In genomic region chr22:31094741-31095140, GRCh38 we compare ENCODE assay signal across 19 cellular contexts. TPM values are rescaled to one million over a fixed set of nuclear protein-coding genes. Genes with fewer than 3 reads are reported as not detected.
DNase-seq lines count a peak whose midpoint lies in the region; ATAC-seq and TF ChIP-seq lines count a peak whose summit lies in the region.
"Had no signal": no experiment of that assay in that cellular context is flagged by ENCODE, and none has a peak within 500 bp of the region (broad histone marks: within the 10 kb centered on the region; RNA-seq: fewer than 3 reads in every experiment).

No MANE protein-coding gene starts in this region.

- ATAC-seq in Right ventricle myocardium inferior: no peak
- no peak for ATAC-seq in Right ventricle myocardium superior (ENCODE audit: poor library complexity)
- no peak for ATAC-seq in psoas muscle
- no peak for ATAC-seq in thoracic aorta (ENCODE audit: insufficient number of reproducible peaks, low FRiP score, low read depth)
- no peak for ATAC-seq in HG03432 (IDR thresholded peaks at IDR 0.05; ENCODE audit: unreplicated experiment)

- DNase-seq in Right ventricle myocardium inferior (ENCODE audit: missing footprints) (peak; percentile 53), Right ventricle myocardium superior (no peak), coronary artery (ENCODE audit: low spot score) (no peak), psoas muscle (no peak), thoracic aorta (ENCODE audit: low spot score) (no peak), NCI-H1092 treated with DMSO at 0.1 percent for 48 hours (lab: John Stamatoyannopoulos, UW) (no peak), activated gamma-delta T cell (lab: John Stamatoyannopoulos, UW) (no peak)
- DNase-seq: Caco-2; CD4-positive, alpha-beta memory T cell; DMS153; Karpas-422; NCI-H1417; NCI-H187; NCI-H2107; NCI-H69 had no signal

- H3K4me1 ChIP-seq in psoas muscle (peaks cover 54% of the 10 kb centered on the region), thoracic aorta (ENCODE audit: control insufficient read depth in 1 of 2, low read depth in 2 of 2) (peaks cover 28 to 95% of the 10 kb centered on the region in 2 donors)
- H3K4me1 ChIP-seq: Caco-2 had no signal

- peaks cover 0 to 85% of the 10 kb centered on the region in 2 donors for H3K36me3 ChIP-seq in psoas muscle (ENCODE audit: insufficient read depth in 1 of 2, low read depth in 1 of 2)
- peaks cover 80% of the 10 kb centered on the region for H3K36me3 ChIP-seq in thoracic aorta

- intact Hi-C loops in Right ventricle myocardium inferior (cut with DNase I) (loop anchor here (2.0 kb wide), 1 partner anchor 24 kb away; no protein-coding TSS in a partner anchor), Right ventricle myocardium superior (cut with DNase I) (no loop called here), psoas muscle (cut with DNase I) (loop anchor here in 1 of 2 donors (5.0 kb wide), 1 partner anchor 138 kb away; no protein-coding TSS in a partner anchor)

- H3K9me3 ChIP-seq in psoas muscle (no peaks in the 10 kb centered on the region), thoracic aorta (no peaks in the 10 kb centered on the region)
- H3K9me3 ChIP-seq: BLaER1 treated with 17β-estradiol and CSF1 and Interleukin-3, amounts not matched to agents 10 nM and 100 nM; Caco-2 had no signal

- H3K27me3 ChIP-seq in psoas muscle (ENCODE audit: insufficient read depth in 3 of 3, low read length in 2 of 3) (no peaks in the 10 kb centered on the region), thoracic aorta (replicated peaks; ENCODE audit: insufficient read depth) (no peaks in the 10 kb centered on the region)
- H3K27me3 ChIP-seq: BLaER1 treated with 17β-estradiol and CSF1 and Interleukin-3, amounts not matched to agents 10 nM and 100 nM had no signal

- peak overlapping the region; percentile 50 to 73 for H3K27ac ChIP-seq in coronary artery
- H3K27ac ChIP-seq in psoas muscle: peak overlapping the region; percentile 94
- peak overlapping the region; percentile 76 to 99 for H3K27ac ChIP-seq in thoracic aorta
- H3K27ac ChIP-seq: BLaER1 treated with 17β-estradiol and CSF1 and Interleukin-3, amounts not matched to agents 10 nM and 100 nM had no signal

- 78 to 93% (median 78%) methylated on average over 7 of the region's 7 CpGs for WGBS in psoas muscle, 3 donors

- H3K4me3 ChIP-seq in coronary artery: peak overlapping the region; percentile 4
- peak overlapping the region; percentile 77 for H3K4me3 ChIP-seq in psoas muscle
- no peak overlapping the region for H3K4me3 ChIP-seq in thoracic aorta
- H3K4me3 ChIP-seq: BLaER1 treated with 17β-estradiol and CSF1 and Interleukin-3, amounts not matched to agents 10 nM and 100 nM had no signal

- TF ChIP-seq CTCF in coronary artery (IDR thresholded peaks at IDR 0.05): no peak
- TF ChIP-seq CTCF in psoas muscle (IDR thresholded peaks at IDR 0.05): no peak
- no peak for TF ChIP-seq CTCF in thoracic aorta (IDR thresholded peaks at IDR 0.05)

RNA-seq across cellular contexts. Expression of gene SELENOM, which starts 12.6 kb away (rescaled TPM):
- total RNA-seq in Right ventricle myocardium inferior (48.2 TPM), Right ventricle myocardium superior (43.4 TPM), psoas muscle (10 to 100 TPM; 45.4 to 68.2 (median 52.3) TPM), thoracic aorta (1,000 to 10,000 TPM in 1 of 2 donors, 100 to 1,000 TPM in 1; 453 to 1,695 TPM)
- 10 to 100 TPM; 23.6 to 64.3 (median 44.0) TPM for polyA plus RNA-seq in psoas muscle

RNA-seq across cellular contexts. Expression of gene SMTN, which starts 13.6 kb away (rescaled TPM):
- total RNA-seq in Right ventricle myocardium inferior (250 TPM), Right ventricle myocardium superior (256 TPM), psoas muscle (10 to 100 TPM; 33.6 to 79.3 (median 66.5) TPM), thoracic aorta (100 to 1,000 TPM; 632 to 946 TPM)
- 10 to 100 TPM; 23.0 to 43.4 (median 36.5) TPM for polyA plus RNA-seq in psoas muscle

RNA-seq across cellular contexts. Expression of gene INPP5J, which starts 28.0 kb away (rescaled TPM):
- total RNA-seq in Right ventricle myocardium inferior (16.6 TPM), Right ventricle myocardium superior (15.4 TPM), psoas muscle (1 to 10 TPM; 1.3 to 4.4 (median 2.5) TPM), thoracic aorta (1 to 10 TPM; 2.3 to 4.1 TPM)
- under 1 TPM; 0.14 to 0.65 (median 0.36) TPM for polyA plus RNA-seq in psoas muscle
- polyA plus RNA-seq: CD4-positive, alpha-beta memory T cell had no signal

RNA-seq across cellular contexts. Expression of gene PLA2G3, which starts 45.6 kb away (rescaled TPM):
- total RNA-seq in Right ventricle myocardium inferior: not detected
- total RNA-seq in Right ventricle myocardium superior: not detected
- total RNA-seq in psoas muscle: not detected
- not detected for polyA plus RNA-seq in psoas muscle
- not detected for total RNA-seq in thoracic aorta
- total RNA-seq: Caco-2; CD4-positive, alpha-beta memory T cell; MCF 10A; NCI-H460 had no signal
- polyA plus RNA-seq: CD4-positive, alpha-beta memory T cell had no signal
